In genomic region chr6:114297135-114297534, GRCh38 we compare ENCODE assay signal across 2 cellular contexts.
A peak's percentile ranks its signal among the peaks of the same experiment; 100 is the strongest.
TF ChIP-seq lines count a peak whose summit lies in the region.

No MANE protein-coding gene starts in this region.

TF ChIP-seq in HepG2, 621 proteins besides CTCF, POLR2A, EP300 and RAD21:
- peak; percentile 64 to 68; a peak in 2 of 4 replicates for TF ChIP-seq MAFK (conservative IDR thresholded peaks at IDR 0.05 in 1 of 2, IDR thresholded peaks at IDR 0.05 in 1 of 2; ENCODE audit: low read length in 2 of 2)
- TF ChIP-seq MAFF (IDR thresholded peaks at IDR 0.05; ENCODE audit: low read depth, low read length): peak; percentile 33; the same call in 1 of the 2 replicates
- no peak for TF ChIP-seq FOXM1 (CRISPR knock-in tag; IDR thresholded peaks at IDR 0.05)
- no peak for TF ChIP-seq ARHGAP35 (CRISPR knock-in tag; IDR thresholded peaks at IDR 0.05; ENCODE audit: borderline replicate concordance)
- TF ChIP-seq AKAP8 (CRISPR knock-in tag; IDR thresholded peaks at IDR 0.05): no peak

TF ChIP-seq in WTC11, 78 proteins besides CTCF, POLR2A, EP300 and RAD21:
- TF ChIP-seq, protein P1, sequence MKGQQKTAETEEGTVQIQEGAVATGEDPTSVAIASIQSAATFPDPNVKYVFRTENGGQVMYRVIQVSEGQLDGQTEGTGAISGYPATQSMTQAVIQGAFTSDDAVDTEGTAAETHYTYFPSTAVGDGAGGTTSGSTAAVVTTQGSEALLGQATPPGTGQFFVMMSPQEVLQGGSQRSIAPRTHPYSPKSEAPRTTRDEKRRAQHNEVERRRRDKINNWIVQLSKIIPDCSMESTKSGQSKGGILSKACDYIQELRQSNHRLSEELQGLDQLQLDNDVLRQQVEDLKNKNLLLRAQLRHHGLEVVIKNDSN (CRISPR knock-in tag; IDR thresholded peaks at IDR 0.05): no peak
- TF ChIP-seq RORB (CRISPR knock-in tag; IDR thresholded peaks at IDR 0.05) (no peak), USF2 (CRISPR knock-in tag; IDR thresholded peaks at IDR 0.05) (no peak), JUN (CRISPR knock-in tag; IDR thresholded peaks at IDR 0.05) (no peak), GRHL2 (CRISPR knock-in tag; IDR thresholded peaks at IDR 0.05; ENCODE audit: insufficient replicate concordance, severe bottlenecking) (no peak), NFATC4 (CRISPR knock-in tag; IDR thresholded peaks at IDR 0.05) (no peak), MLX (CRISPR knock-in tag; IDR thresholded peaks at IDR 0.05) (no peak), ZNF281 (CRISPR knock-in tag; IDR thresholded peaks at IDR 0.05) (no peak)
- TF ChIP-seq, protein P2, sequence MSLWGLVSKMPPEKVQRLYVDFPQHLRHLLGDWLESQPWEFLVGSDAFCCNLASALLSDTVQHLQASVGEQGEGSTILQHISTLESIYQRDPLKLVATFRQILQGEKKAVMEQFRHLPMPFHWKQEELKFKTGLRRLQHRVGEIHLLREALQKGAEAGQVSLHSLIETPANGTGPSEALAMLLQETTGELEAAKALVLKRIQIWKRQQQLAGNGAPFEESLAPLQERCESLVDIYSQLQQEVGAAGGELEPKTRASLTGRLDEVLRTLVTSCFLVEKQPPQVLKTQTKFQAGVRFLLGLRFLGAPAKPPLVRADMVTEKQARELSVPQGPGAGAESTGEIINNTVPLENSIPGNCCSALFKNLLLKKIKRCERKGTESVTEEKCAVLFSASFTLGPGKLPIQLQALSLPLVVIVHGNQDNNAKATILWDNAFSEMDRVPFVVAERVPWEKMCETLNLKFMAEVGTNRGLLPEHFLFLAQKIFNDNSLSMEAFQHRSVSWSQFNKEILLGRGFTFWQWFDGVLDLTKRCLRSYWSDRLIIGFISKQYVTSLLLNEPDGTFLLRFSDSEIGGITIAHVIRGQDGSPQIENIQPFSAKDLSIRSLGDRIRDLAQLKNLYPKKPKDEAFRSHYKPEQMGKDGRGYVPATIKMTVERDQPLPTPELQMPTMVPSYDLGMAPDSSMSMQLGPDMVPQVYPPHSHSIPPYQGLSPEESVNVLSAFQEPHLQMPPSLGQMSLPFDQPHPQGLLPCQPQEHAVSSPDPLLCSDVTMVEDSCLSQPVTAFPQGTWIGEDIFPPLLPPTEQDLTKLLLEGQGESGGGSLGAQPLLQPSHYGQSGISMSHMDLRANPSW (CRISPR knock-in tag; conservative IDR thresholded peaks at IDR 0.05; ENCODE audit: low read depth): no peak
